In genomic region chr11:14124345-14124744, GRCh38 we compare ENCODE assay signal across 22 cellular contexts.
"Had no signal": no experiment of that assay in that cellular context is flagged by ENCODE, and none has a peak within 500 bp of the region (broad histone marks: within the 10 kb centered on the region; RNA-seq: fewer than 3 reads in every experiment).

No MANE protein-coding gene starts in this region.

- H3K4me1 ChIP-seq: colonic mucosa, gastroesophageal sphincter, heart left ventricle, lower lobe of right lung, neural progenitor cell had no signal

- H3K36me3 Mint-ChIP-seq: neural progenitor cell had no signal

- H3K4me3 Mint-ChIP-seq: activated naive CD8-positive, alpha-beta T cell treated with anti-CD3 and anti-CD28 coated beads for 36 hours; activated T-cell treated with anti-CD3 and anti-CD28 coated beads, Interleukin-2, amount 50 U/mL, for 4 hours; effector memory CD8-positive, alpha-beta T cell; naive thymus-derived CD4-positive, alpha-beta T cell; neural progenitor cell; stimulated activated naive B cell treated with anti-CD40 and anti-IgM and Interleukin-4, amounts not matched to agents 10 μg/mL and 1 μg/mL and 100 μg/mL, for 72 hours; T-helper 1 cell treated with Interleukin-12 subunit alpha and Interleukin-12 subunit beta and Interleukin-4 antibody, amounts not matched to agents 30 μg/mL and 1 μg/mL, for 36 hours; type B pancreatic cell; WTC11 had no signal

- H3K4me3 ChIP-seq: colonic mucosa, dorsolateral prefrontal cortex, gastroesophageal sphincter, heart left ventricle, lower lobe of right lung, neural progenitor cell, smooth muscle cell, thoracic aorta had no signal

- H3K9me3 Mint-ChIP-seq: effector memory CD8-positive, alpha-beta T cell had no signal

- DNase-seq: activated CD4-positive, alpha-beta T cell treated with anti-CD3 and anti-CD28 coated beads, Interleukin-2, amount 50 U/mL, for 48 hours; activated CD8-positive, alpha-beta memory T cell treated with anti-CD3 and anti-CD28 coated beads, Interleukin-2, amount 50 U/mL, for 48 hours; activated naive CD4-positive, alpha-beta T cell treated with Interleukin-2 at 50 U/mL for 16 hours; activated naive CD8-positive, alpha-beta T cell treated with anti-CD3 and anti-CD28 coated beads for 36 hours; activated T-cell treated with anti-CD3 and anti-CD28 coated beads, Interleukin-2, amount 50 U/mL, for 4 hours; colonic mucosa; effector memory CD8-positive, alpha-beta T cell; heart left ventricle; lower lobe of right lung; naive thymus-derived CD4-positive, alpha-beta T cell; stimulated activated CD4-positive, alpha-beta T cell treated with anti-CD3 and anti-CD28 coated beads, Interleukin-15, amount 100 ng/mL, for 24 hours; stimulated activated naive B cell treated with anti-CD40 and anti-IgM and Interleukin-4, amounts not matched to agents 10 μg/mL and 1 μg/mL and 100 μg/mL, for 72 hours; T1000 had no signal

- H3K27ac Mint-ChIP-seq: activated naive CD8-positive, alpha-beta T cell treated with anti-CD3 and anti-CD28 coated beads for 36 hours; effector memory CD8-positive, alpha-beta T cell; naive thymus-derived CD4-positive, alpha-beta T cell; neural progenitor cell; stimulated activated naive B cell treated with anti-CD40 and anti-IgM and Interleukin-4, amounts not matched to agents 10 μg/mL and 1 μg/mL and 100 μg/mL, for 72 hours; T-helper 1 cell treated with Interleukin-12 subunit alpha and Interleukin-12 subunit beta and Interleukin-4 antibody, amounts not matched to agents 30 μg/mL and 1 μg/mL, for 36 hours; type B pancreatic cell; WTC11 had no signal

- ATAC-seq: activated T-cell treated with anti-CD3 and anti-CD28 coated beads, Interleukin-2, amount 50 U/mL, for 4 hours; effector memory CD8-positive, alpha-beta T cell; gastroesophageal sphincter; lower lobe of right lung; naive thymus-derived CD4-positive, alpha-beta T cell; sciatic nerve; stimulated activated naive B cell treated with anti-CD40 and anti-IgM and Interleukin-4, amounts not matched to agents 10 μg/mL and 1 μg/mL and 100 μg/mL, for 72 hours; WTC11 had no signal

- H3K9me3 ChIP-seq: colonic mucosa, gastroesophageal sphincter, lower lobe of right lung, thoracic aorta had no signal

- H3K27me3 ChIP-seq: colonic mucosa, dorsolateral prefrontal cortex, gastroesophageal sphincter, heart left ventricle, neural progenitor cell had no signal

- H3K27me3 Mint-ChIP-seq: activated naive CD8-positive, alpha-beta T cell treated with anti-CD3 and anti-CD28 coated beads for 36 hours; effector memory CD8-positive, alpha-beta T cell; naive thymus-derived CD4-positive, alpha-beta T cell; type B pancreatic cell had no signal

- H3K27ac ChIP-seq: colonic mucosa, gastroesophageal sphincter, heart left ventricle, lower lobe of right lung, neural progenitor cell, thoracic aorta had no signal

- H3K36me3 ChIP-seq: colonic mucosa, gastroesophageal sphincter, lower lobe of right lung, neural progenitor cell, thoracic aorta had no signal

- H3K4me1 Mint-ChIP-seq: neural progenitor cell; stimulated activated naive B cell treated with anti-CD40 and anti-IgM and Interleukin-4, amounts not matched to agents 10 μg/mL and 1 μg/mL and 100 μg/mL, for 72 hours; WTC11 had no signal
